ENCODE assay signal across 10 cellular contexts in the genomic region with DNA sequence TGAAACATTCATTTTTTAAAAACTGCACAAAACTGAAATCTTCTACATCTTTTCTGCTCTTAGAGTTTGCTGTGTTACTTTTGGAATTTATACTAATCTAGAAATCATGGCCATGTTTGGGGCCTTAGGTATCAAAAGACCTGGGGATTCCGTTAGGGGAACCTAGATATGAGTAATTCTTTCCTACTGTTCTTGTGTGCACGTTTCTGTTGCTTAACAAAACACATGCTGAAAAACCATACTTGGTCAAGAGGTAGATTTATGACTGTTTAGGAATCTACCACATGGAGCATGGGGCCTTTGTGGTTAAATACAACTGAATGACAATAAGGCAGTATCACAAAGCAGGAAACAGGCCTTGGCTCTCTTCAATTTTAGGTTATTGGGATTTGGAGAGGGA.
A peak's percentile ranks its signal among the peaks of the same experiment; 100 is the strongest.
DNase-seq lines count a peak whose midpoint lies in the region; ATAC-seq and TF ChIP-seq lines count a peak whose summit lies in the region.
"Had no signal": no experiment of that assay in that cellular context is flagged by ENCODE, and none has a peak within 500 bp of the region (broad histone marks: within the 10 kb centered on the region; RNA-seq: fewer than 3 reads in every experiment).

No MANE protein-coding gene starts in this region.

- ATAC-seq in GM19467 (IDR thresholded peaks at IDR 0.05; ENCODE audit: unreplicated experiment) (peak; percentile 61), HG03280 (IDR thresholded peaks at IDR 0.05; ENCODE audit: unreplicated experiment) (peak; percentile 74), mucosa of descending colon (no peak)

- TF ChIP-seq CTCF in mucosa of descending colon (IDR thresholded peaks at IDR 0.05) = no peak

- DNase-seq in Daoy (ENCODE audit: low read depth) = peak; percentile 17
- DNase-seq in amniotic epithelial cell (ENCODE audit: low read depth) = peak; percentile 94
- no peak for DNase-seq in stimulated activated CD8-positive, alpha-beta memory T cell treated with anti-CD3 and anti-CD28 coated beads, Interleukin-4, amount 100 ng/mL, for 48 hours
- DNase-seq in cerebellar nuclear complex (lab: John Stamatoyannopoulos, UW) = no peak
- DNase-seq in effector CD4-positive, alpha-beta T cell = no peak
- no peak for DNase-seq in mucosa of descending colon
- DNase-seq: effector memory CD4-positive, alpha-beta T cell; substantia nigra had no signal

- no peak overlapping the region for H3K4me3 ChIP-seq in mucosa of descending colon

- no peaks in the 10 kb centered on the region for H3K36me3 ChIP-seq in mucosa of descending colon (ENCODE audit: low read depth)

- no peaks in the 10 kb centered on the region for H3K4me1 ChIP-seq in mucosa of descending colon (ENCODE audit: low read depth)

- H3K9me3 ChIP-seq in mucosa of descending colon = no peaks in the 10 kb centered on the region

- intact Hi-C loops in mucosa of descending colon (cut with DNase I, micrococcal nuclease) = no loop called here

Comparison
In these comparisons a context has a peak if more than half of its experiments do, and no peak if none do; other contexts are left out.
1. DNase-seq: peak in Daoy (single experiment) and amniotic epithelial cell (single experiment); none in stimulated activated CD8-positive, alpha-beta memory T cell treated with anti-CD3 and anti-CD28 coated beads, Interleukin-4, amount 100 ng/mL, for 48 hours (single experiment), cerebellar nuclear complex (0 of 2), effector CD4-positive, alpha-beta T cell (single experiment) and mucosa of descending colon (0 of 3).